12 cellular contexts compared by ENCODE assay signal in the genomic region with DNA sequence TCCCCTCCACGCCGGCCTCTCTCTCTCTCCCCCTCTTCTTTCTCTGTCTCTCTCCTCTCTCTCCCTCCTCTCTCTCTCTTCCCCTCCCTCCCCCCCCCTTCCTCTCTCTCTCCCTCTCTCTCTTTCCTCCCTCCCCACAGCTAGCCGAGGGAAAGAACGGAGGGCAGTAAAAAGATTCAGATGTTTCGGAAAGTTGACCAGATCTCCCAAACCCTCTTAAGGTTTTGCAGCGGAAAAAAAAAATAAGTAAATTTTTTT. TPM values are rescaled to one million over a fixed set of nuclear protein-coding genes. Genes with fewer than 3 reads are reported as not detected.
DNase-seq lines count a peak whose midpoint lies in the region; ATAC-seq, FAIRE-seq and TF ChIP-seq lines count a peak whose summit lies in the region.
"Had no signal": no experiment of that assay in that cellular context is flagged by ENCODE, and none has a peak within 500 bp of the region (broad histone marks: within the 10 kb centered on the region; RNA-seq: fewer than 3 reads in every experiment).

No MANE protein-coding gene starts in this region.

- H2BK15ac ChIP-seq in H1 (ENCODE audit: low read length): no peak overlapping the region

- H3K36me3 ChIP-seq in A673 (ENCODE audit: insufficient read depth, low read length, poor library complexity, severe bottlenecking) (peaks cover 18% of the 10 kb centered on the region), HUES48 (ENCODE audit: control insufficient read depth, insufficient read depth, low read length) (no peaks in the 10 kb centered on the region), H1 (ENCODE audit: control insufficient read depth in 2 of 4, insufficient read depth in 4 of 4, low read length in 3 of 4) (no peaks in the 10 kb centered on the region)
- H3K36me3 ChIP-seq: BLaER1 treated with 17β-estradiol and CSF1 and Interleukin-3, amounts not matched to agents 10 nM and 100 nM had no signal

- ATAC-seq in CD4-positive, alpha-beta T cell (ENCODE audit: poor library complexity): no peak
- no peak for ATAC-seq in HG02970 (IDR thresholded peaks at IDR 0.05; ENCODE audit: low FRiP score, unreplicated experiment)
- ATAC-seq in HG02870 (IDR thresholded peaks at IDR 0.05; ENCODE audit: unreplicated experiment): no peak

- H3K27ac Mint-ChIP-seq in osteocyte (ENCODE audit: unreplicated experiment): no peak overlapping the region
- no peak overlapping the region for H3K27ac Mint-ChIP-seq in CD4-positive, alpha-beta T cell
- H3K27ac Mint-ChIP-seq: activated T-cell treated with anti-CD3 and anti-CD28 coated beads, Interleukin-2, amount 50 U/mL, for 24 hours had no signal

- H3K9me3 ChIP-seq in A673 (ENCODE audit: low read depth, low read length, poor library complexity, severe bottlenecking) (no peaks in the 10 kb centered on the region), HUES48 (ENCODE audit: control insufficient read depth, insufficient read depth, low read length) (no peaks in the 10 kb centered on the region), H1 (ENCODE audit: insufficient read depth in 2 of 2, low read depth in 1 of 2, low read length in 1 of 2) (no peaks in the 10 kb centered on the region)
- no peaks in the 10 kb centered on the region for H3K9me3 ChIP-seq in CD4-positive, alpha-beta T cell (ENCODE audit: control insufficient read depth, low read length)

- H2AK5ac ChIP-seq in H1 (ENCODE audit: low read depth, low read length): no peak overlapping the region

- H3K4me3 ChIP-seq in A673 (ENCODE audit: low read depth, low read length, poor library complexity, severe bottlenecking) (peak overlapping the region; percentile 78), HUES48 (ENCODE audit: low read depth, low read length) (peak overlapping the region; percentile 57; the same call in 1 of the 2 replicates), H1 (ENCODE audit: extremely low read depth in 1 of 4, insufficient read depth in 2 of 4, low read depth in 3 of 4, low read length in 4 of 4) (peak overlapping the region in 3 of 4 experiments; percentile 34 to 59 (median 38); a peak in 6 of 8 replicates)

- H4K91ac ChIP-seq in H1 (replicated peaks; ENCODE audit: insufficient read length, low read length): no peak overlapping the region

- FAIRE-seq in H1 (lab: Jason Lieb, UNC): no peak

- H3K18ac ChIP-seq in H1 (ENCODE audit: extremely low read depth, low read length): no peak overlapping the region

- no CpG with 5 or more reads among the region's 6 CpGs for WGBS in H1 (ENCODE audit: extremely low coverage in 1 of 2, insufficient coverage in 1 of 2, insufficient read length in 1 of 2, insufficient replicate concordance in 2 of 2, low coverage in 1 of 2, low lambda C conversion rate in 2 of 2, missing lambda C conversion rate in 1 of 2), 2 experiments

- 0 out of 2 replicates have a peak overlapping the region, but pooled peaks have one; percentile 90 for H2BK12ac ChIP-seq in H1 (ENCODE audit: low read depth, low read length)

- no peak for TF ChIP-seq EP300 in H1 (IDR thresholded peaks at IDR 0.05; ENCODE audit: borderline replicate concordance in 1 of 2, low read depth in 2 of 2, low read length in 2 of 2)

- no peak for TF ChIP-seq CTCF in A673 (conservative IDR thresholded peaks at IDR 0.05; ENCODE audit: low read depth, low read length)
- TF ChIP-seq CTCF in H1 (IDR thresholded peaks at IDR 0.05; ENCODE audit: control extremely low read depth in 1 of 3, insufficient read depth in 1 of 3, low read depth in 1 of 3, low read length in 3 of 3): no peak
- no peak for TF ChIP-seq CTCF in osteocyte (IDR thresholded peaks at IDR 0.05)
- TF ChIP-seq CTCF in CD4-positive, alpha-beta T cell (IDR thresholded peaks at IDR 0.05): no peak

- peaks cover 21 to 40% of the 10 kb centered on the region in 2 experiments for H4K20me1 ChIP-seq in H1 (replicated peaks in 1 of 2; ENCODE audit: control insufficient read depth in 1 of 2, insufficient read depth in 2 of 2, low read length in 2 of 2)

- H3K56ac ChIP-seq in H1 (replicated peaks; ENCODE audit: insufficient read length, low read depth, low read length): no peak overlapping the region

- H3K36me3 Mint-ChIP-seq in osteocyte (ENCODE audit: unreplicated experiment): no peaks in the 10 kb centered on the region
- H3K36me3 Mint-ChIP-seq in CD4-positive, alpha-beta T cell (ENCODE audit: low read depth): no peaks in the 10 kb centered on the region

- H3K14ac ChIP-seq in H1 (ENCODE audit: insufficient read length): no peak overlapping the region

- H3K4ac ChIP-seq in H1 (replicated peaks; ENCODE audit: insufficient read length, low read depth, low read length): no peak overlapping the region

- H3K4me2 ChIP-seq in H1 (ENCODE audit: insufficient read depth in 1 of 2, low read depth in 2 of 2, low read length in 2 of 2): peak overlapping the region; percentile 69 to 96

- no TSS peak for BruUV-seq in A673 (replicated peaks; lab: Mats Ljungman, UMichigan)

- H2BK20ac ChIP-seq in H1 (ENCODE audit: low read length): no peak overlapping the region

- H3K23me2 ChIP-seq in H1 (ENCODE audit: low read depth, low read length): peaks cover 7% of the 10 kb centered on the region; the same call in 1 of the 2 replicates

- H3K4me1 ChIP-seq in A673 (ENCODE audit: insufficient read depth, low read length, poor library complexity, severe bottlenecking) (peaks cover 31% of the 10 kb centered on the region), HUES48 (ENCODE audit: control insufficient read depth, insufficient read depth, low read length) (peaks cover 21% of the 10 kb centered on the region), H1 (replicated peaks in 1 of 4; ENCODE audit: control insufficient read depth in 3 of 4, insufficient read depth in 4 of 4, low read length in 3 of 4) (peaks cover 3 to 25% (median 13%) of the 10 kb centered on the region in 4 experiments)

- CTCF ChIA-PET in A673 (lab: Charles Lee): interaction anchor here (0.6 kb wide), 1 partner anchor 178 kb away, joined by 14 read pairs; no protein-coding TSS in a partner anchor
- CTCF ChIA-PET in H1 (lab: Charles Lee; ENCODE audit: partially characterized antibody): interaction anchor here (1.5 kb wide), 1 partner anchor 21 kb away, joined by 6 read pairs; no protein-coding TSS in a partner anchor
- CTCF ChIA-PET in CD4-positive, alpha-beta T cell (lab: Charles Lee): no interaction called here

- H4K5ac ChIP-seq in H1 (ENCODE audit: insufficient read length, low read depth, low read length): no peak overlapping the region

- intact Hi-C loops in A673 (cut with micrococcal nuclease; ENCODE audit: unreplicated experiment): loop anchor here (1.0 kb wide), 1 partner anchor 177 kb away; no protein-coding TSS in a partner anchor
- intact Hi-C loops in CD4-positive, alpha-beta T cell (cut with DNase I, micrococcal nuclease): no loop called here

- H3K27ac ChIP-seq in A673 (ENCODE audit: low read depth, low read length, poor library complexity, severe bottlenecking) (peak overlapping the region; percentile 92), HUES48 (ENCODE audit: low read depth, low read length) (no peak overlapping the region), H1 (ENCODE audit: low read depth, low read length) (no peak overlapping the region)
- no peak overlapping the region for H3K27ac ChIP-seq in CD4-positive, alpha-beta T cell (ENCODE audit: low read depth, low read length)
- H3K27ac ChIP-seq: BLaER1 treated with 17β-estradiol and CSF1 and Interleukin-3, amounts not matched to agents 10 nM and 100 nM; RWPE1 had no signal

- POLR2A ChIA-PET in A673 (lab: Charles Lee; ENCODE audit: low non-redundant PET) (interaction anchor here (0.7 kb wide), 1 partner anchor 10 kb away, joined by 3 read pairs; no protein-coding TSS in a partner anchor), H1 (lab: Charles Lee; ENCODE audit: partially characterized antibody) (interaction anchor here (0.7 to 0.8 kb wide), 2 partner anchors 12 to 416 kb away, joined by 3 read pairs; no protein-coding TSS in a partner anchor)
- POLR2A ChIA-PET in CD4-positive, alpha-beta T cell (lab: Charles Lee): no interaction called here

- no peaks in the 10 kb centered on the region for H3K79me1 ChIP-seq in H1 (ENCODE audit: low read depth, low read length)

- no peak overlapping the region for H3K9ac ChIP-seq in HUES48 (ENCODE audit: low read depth, low read length)
- H3K9ac ChIP-seq in H1 (replicated peaks in 1 of 4; ENCODE audit: extremely low read depth in 1 of 4, low read depth in 3 of 4, low read length in 3 of 4): no peak overlapping the region
- H3K9ac ChIP-seq: BLaER1 treated with 17β-estradiol and CSF1 and Interleukin-3, amounts not matched to agents 10 nM and 100 nM had no signal

- no peak overlapping the region for H4K8ac ChIP-seq in H1 (ENCODE audit: extremely low read depth, insufficient read depth, low read length)

- no peaks in the 10 kb centered on the region for H3K79me2 ChIP-seq in H1 (ENCODE audit: control insufficient read depth in 1 of 2, insufficient read depth in 2 of 2, low read length in 2 of 2)

- no peak for TF ChIP-seq POLR2A in H1 (IDR thresholded peaks at IDR 0.05; ENCODE audit: control extremely low read depth in 1 of 2, low read depth in 2 of 2, low read length in 2 of 2)

- H3K4me1 Mint-ChIP-seq in osteocyte (ENCODE audit: unreplicated experiment): peaks cover 27% of the 10 kb centered on the region
- peaks cover 15% of the 10 kb centered on the region for H3K4me1 Mint-ChIP-seq in CD4-positive, alpha-beta T cell (ENCODE audit: low read depth)

- H3K23ac ChIP-seq in H1 (ENCODE audit: insufficient read length): no peak overlapping the region

- no peaks in the 10 kb centered on the region for H3K27me3 ChIP-seq in A673 (replicated peaks; ENCODE audit: insufficient read depth, low read depth, low read length, poor library complexity)
- peaks cover 100% of the 10 kb centered on the region for H3K27me3 ChIP-seq in HUES48 (ENCODE audit: control insufficient read depth, insufficient read depth, low read length)
- H3K27me3 ChIP-seq in H1 (replicated peaks in 1 of 4; ENCODE audit: control insufficient read depth in 3 of 4, extremely low read depth in 1 of 4, insufficient read depth in 3 of 4, low read length in 3 of 4): peaks cover 98 to 100% (median 99%) of the 10 kb centered on the region in 4 experiments
- peaks cover 88% of the 10 kb centered on the region for H3K27me3 ChIP-seq in CD4-positive, alpha-beta T cell (ENCODE audit: control insufficient read depth, insufficient read depth, low read length)

- H2BK120ac ChIP-seq in H1 (replicated peaks; ENCODE audit: low read depth, low read length): no peak overlapping the region

- peak overlapping the region; percentile 22 for H3K4me3 Mint-ChIP-seq in osteocyte (ENCODE audit: unreplicated experiment)
- no peak overlapping the region for H3K4me3 Mint-ChIP-seq in CD4-positive, alpha-beta T cell

- H3K9me3 Mint-ChIP-seq in osteocyte (ENCODE audit: unreplicated experiment): no peaks in the 10 kb centered on the region
- no peaks in the 10 kb centered on the region for H3K9me3 Mint-ChIP-seq in CD4-positive, alpha-beta T cell
- H3K9me3 Mint-ChIP-seq: activated T-cell treated with anti-CD3 and anti-CD28 coated beads, Interleukin-2, amount 50 U/mL, for 24 hours had no signal

- peaks cover 90% of the 10 kb centered on the region for H3K27me3 Mint-ChIP-seq in osteocyte (ENCODE audit: unreplicated experiment)
- peaks cover 95% of the 10 kb centered on the region for H3K27me3 Mint-ChIP-seq in CD4-positive, alpha-beta T cell

- H2BK5ac ChIP-seq in H1 (ENCODE audit: low read depth, low read length): no peak overlapping the region

- no peak for TF ChIP-seq RAD21 in H1 (IDR thresholded peaks at IDR 0.05 in 1 of 2, conservative IDR thresholded peaks at IDR 0.05 in 1 of 2; ENCODE audit: low read depth in 2 of 2, low read length in 2 of 2)

- H2AFZ ChIP-seq in H1 (ENCODE audit: low read length): no peak overlapping the region

- DNase-seq in A673 (ENCODE audit: low spot score): no peak
- no peak for DNase-seq in H1 (ENCODE audit: low read depth in 1 of 2, low spot score in 2 of 2)
- DNase-seq in osteocyte (ENCODE audit: extremely low spot score, unreplicated experiment): no peak
- no peak for DNase-seq in CD4-positive, alpha-beta T cell
- DNase-seq in NCI-H526 (lab: John Stamatoyannopoulos, UW): no peak
- DNase-seq: activated CD4-positive, CD25-positive, alpha-beta regulatory T cell had no signal

RNA-seq across cellular contexts. Expression of gene ALX4, which starts 0.2 kb away (rescaled TPM):
- total RNA-seq in A673 (2021) (135 TPM in 2 replicates), osteocyte (not detected in 2 replicates)
- total RNA-seq in H1 (2021; fragmentation: NEBNext Ultra II Directional; extraction: Animal tissue kit (Norgen Biotek cat#: 25700)): not detected in 2 replicates
- not detected in 2 replicates for polyA plus RNA-seq in H1 (2011; rRNA removed)
- not detected for polyA plus RNA-seq in H1 (2011; cell fraction: cytosol; rRNA removed)
- not detected for polyA plus RNA-seq in H1 (2011; cell fraction: nucleus; rRNA removed)
- polyA plus RNA-seq in H1 (2012, experiment 1 of 2): 0.05 to 0.06 TPM in 2 of 4 replicates, not detected in the others
- not detected for polyA plus RNA-seq in H1 (2012, experiment 2 of 2)
- polyA plus RNA-seq in H1 (2013, experiment 1 of 2): not detected
- not detected for polyA plus RNA-seq in H1 (2013, experiment 2 of 2)
- polyA minus RNA-seq in H1 (2011; rRNA and poly(A)+ RNA removed): not detected in 2 replicates
- not detected for polyA minus RNA-seq in H1 (2011; cell fraction: cytosol; rRNA and poly(A)+ RNA removed)
- polyA minus RNA-seq in H1 (2011; cell fraction: nucleus; rRNA and poly(A)+ RNA removed): not detected
- not detected for total RNA-seq in CD4-positive, alpha-beta T cell

Comparison
In these comparisons a context has a peak if more than half of its experiments do, and no peak if none do; other contexts are left out.
1. RNA of gene ALX4, which starts 0.2 kb away (total RNA-seq): 135 TPM in A673; not detected in H1, not detected in osteocyte and not detected in CD4-positive, alpha-beta T cell; every median in the first group is over 100 times any median in the second.
2. Peak in every context shown above with its lines, with median percentiles within 50 percentile points of each other: H3K4me3 ChIP-seq.